Comparison of ENCODE assay signal across 7 cellular contexts in genomic region chr5:147578228-147579024, GRCh38.
DNase-seq lines count a peak whose midpoint lies in the region; ATAC-seq, FAIRE-seq and TF ChIP-seq lines count a peak whose summit lies in the region.

No MANE protein-coding gene starts in this region.

- peak; percentile 37 for ATAC-seq in WTC11
- ATAC-seq in T-helper 17 cell, result no peak

- H3K4me3 ChIP-seq in keratinocyte (ENCODE audit: control insufficient read depth in 2 of 3, extremely low read depth in 1 of 3, insufficient read depth in 2 of 3, low read depth in 1 of 3, low read length in 3 of 3) (no peak overlapping the region), uterus (peak overlapping the region in 1 of 2 donors; percentile 8)

- H3K79me2 ChIP-seq in keratinocyte (ENCODE audit: control insufficient read depth, insufficient read depth, low read length), result no peaks in the 10 kb centered on the region

- peaks cover 32% of the 10 kb centered on the region for H3K36me3 Mint-ChIP-seq in WTC11
- H3K36me3 Mint-ChIP-seq in T-helper 17 cell (ENCODE audit: low read depth), result no peaks in the 10 kb centered on the region

- peak; percentile 41 for FAIRE-seq in keratinocyte (lab: Jason Lieb, UNC)

- H3K27me3 ChIP-seq in keratinocyte (ENCODE audit: control insufficient read depth, extremely low read depth, insufficient read depth, low read length), result no peaks in the 10 kb centered on the region
- no peaks in the 10 kb centered on the region for H3K27me3 ChIP-seq in uterus

- H3K27ac Mint-ChIP-seq in WTC11 (peak overlapping the region; percentile 93), T-helper 17 cell (no peak overlapping the region)

- no peak overlapping the region for H2AFZ ChIP-seq in keratinocyte (ENCODE audit: control insufficient read depth, low read length)

- DNase-seq in GM13977 (ENCODE audit: low spot score), result peak; percentile 9
- peak; percentile 23 for DNase-seq in NCI-H1694 (lab: John Stamatoyannopoulos, UW)
- DNase-seq in WTC11 (ENCODE audit: low spot score), result no peak
- DNase-seq in keratinocyte (ENCODE audit: low read depth, low spot score), result no peak
- DNase-seq in uterus, result no peak
- no peak for DNase-seq in stimulated activated CD4-positive, alpha-beta T cell treated with anti-CD3 and anti-CD28 coated beads, Interleukin-1b, Interleukin-23, amount 100 ng/mL, for 48 hours
- DNase-seq in T-helper 17 cell, result no peak

- H3K27me3 Mint-ChIP-seq in WTC11 (ENCODE audit: low read depth) (no peaks in the 10 kb centered on the region), T-helper 17 cell (peaks cover 14% of the 10 kb centered on the region)

- H3K9ac ChIP-seq in keratinocyte (ENCODE audit: control insufficient read depth, extremely low read depth, insufficient read depth, low read length), result no peak overlapping the region

- no peak overlapping the region for H3K4me2 ChIP-seq in keratinocyte (ENCODE audit: control insufficient read depth, extremely low read depth, insufficient read depth, low read depth, low read length)

- H3K9me3 ChIP-seq in keratinocyte (ENCODE audit: control insufficient read depth, low read depth, low read length) (no peaks in the 10 kb centered on the region), uterus (no peaks in the 10 kb centered on the region), T-helper 17 cell (ENCODE audit: control insufficient read depth, low read length, poor library complexity, severe bottlenecking) (no peaks in the 10 kb centered on the region)

- H3K36me3 ChIP-seq in keratinocyte (ENCODE audit: control insufficient read depth in 2 of 2, extremely low read depth in 1 of 2, insufficient read depth in 2 of 2, low read length in 2 of 2), result no peaks in the 10 kb centered on the region
- H3K36me3 ChIP-seq in uterus, result no peaks in the 10 kb centered on the region

- H3K4me1 ChIP-seq in keratinocyte (ENCODE audit: control insufficient read depth, extremely low read depth, insufficient read depth, low read length) (no peaks in the 10 kb centered on the region), uterus (peaks cover 0 to 8% of the 10 kb centered on the region in 2 donors)

- H3K4me1 Mint-ChIP-seq in WTC11 (peaks cover 55% of the 10 kb centered on the region), T-helper 17 cell (no peaks in the 10 kb centered on the region)

- no peak overlapping the region for H3K27ac ChIP-seq in keratinocyte (ENCODE audit: control insufficient read depth, insufficient read depth, low read length)
- H3K27ac ChIP-seq in uterus, result peak overlapping the region; percentile 69 to 70

- POLR2A ChIA-PET in WTC11 (lab: Charles Lee), result interaction anchor here (0.7 to 1.1 kb wide), 4 partner anchors 19 to 166 kb away, joined by 3 to 5 read pairs (median 3); no protein-coding TSS in a partner anchor

- H3K9me1 ChIP-seq in keratinocyte (ENCODE audit: control insufficient read depth, extremely low read depth, insufficient read depth, low read length), result no peaks in the 10 kb centered on the region

- dilution Hi-C loops in keratinocyte (cut with MboI; ENCODE audit: extremely low pct_ligation_motif_present, low sequenced_read_pairs), result no loop called here

- TF ChIP-seq CTCF in GM13977 (IDR thresholded peaks at IDR 0.05; ENCODE audit: extremely low read depth, insufficient read depth, missing control alignments), result peak; percentile 48
- TF ChIP-seq CTCF in WTC11 (IDR thresholded peaks at IDR 0.05), result peak; percentile 50
- TF ChIP-seq CTCF in keratinocyte (optimal IDR thresholded peaks at IDR 0.05 in 1 of 3, IDR thresholded peaks at IDR 0.05 in 1 of 3, conservative IDR thresholded peaks at IDR 0.05 in 1 of 3; ENCODE audit: extremely low read depth in 1 of 3, insufficient read depth in 2 of 3, low read length in 3 of 3), result peak in 2 of 3 experiments; percentile 44 to 55
- peak; percentile 61 to 80 (median 66) for TF ChIP-seq CTCF in uterus (IDR thresholded peaks at IDR 0.05)

- no peaks in the 10 kb centered on the region for H4K20me1 ChIP-seq in keratinocyte (ENCODE audit: control insufficient read depth, extremely low read depth, insufficient read depth, low read length)

- H3K9me3 Mint-ChIP-seq in WTC11, result peaks cover 22% of the 10 kb centered on the region

- no peak for TF ChIP-seq POLR2A in uterus (IDR thresholded peaks at IDR 0.05)

- in situ Hi-C loops in GM13977 (cut with MboI; ENCODE audit: low pct_unique_long_range_greater_than_20kb, low sequenced_read_pairs, unreplicated experiment), result no loop called here

- peak overlapping the region; percentile 53 for H3K4me3 Mint-ChIP-seq in WTC11
- no peak overlapping the region for H3K4me3 Mint-ChIP-seq in T-helper 17 cell

- intact Hi-C loops in uterus (cut with DNase I; ENCODE audit: low total_unique reads), result no loop called here

- CTCF ChIA-PET in WTC11 (lab: Charles Lee), result interaction anchor here (0.6 to 7.2 kb wide), 51 partner anchors 8 to 389 kb away, joined by 3 to 121 read pairs (median 4); partner anchors contain the start of genes DPYSL3 and STK32A

TF ChIP-seq in WTC11, 78 proteins besides CTCF, POLR2A, EP300 and RAD21 (continues in another document):
- TF ChIP-seq TEAD1 (CRISPR knock-in tag; IDR thresholded peaks at IDR 0.05) (no peak), ATF6 (CRISPR knock-in tag; IDR thresholded peaks at IDR 0.05) (no peak), ZNF425 (CRISPR knock-in tag; conservative IDR thresholded peaks at IDR 0.05) (no peak), ZBTB21 (CRISPR knock-in tag; IDR thresholded peaks at IDR 0.05; ENCODE audit: borderline replicate concordance) (no peak), E2F5 (CRISPR knock-in tag; IDR thresholded peaks at IDR 0.05) (no peak), ZNF121 (CRISPR knock-in tag; IDR thresholded peaks at IDR 0.05) (no peak)
- TF ChIP-seq, protein P1, sequence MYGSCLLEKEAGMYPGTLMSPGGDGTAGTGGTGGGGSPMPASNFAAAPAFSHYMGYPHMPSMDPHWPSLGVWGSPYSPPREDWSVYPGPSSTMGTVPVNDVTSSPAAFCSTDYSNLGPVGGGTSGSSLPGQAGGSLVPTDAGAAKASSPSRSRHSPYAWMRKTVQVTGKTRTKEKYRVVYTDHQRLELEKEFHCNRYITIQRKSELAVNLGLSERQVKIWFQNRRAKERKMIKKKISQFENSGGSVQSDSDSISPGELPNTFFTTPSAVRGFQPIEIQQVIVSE (CRISPR knock-in tag; IDR thresholded peaks at IDR 0.05; ENCODE audit: borderline replicate concordance), result no peak

Comparison
In these comparisons a context has a peak if more than half of its experiments do, and no peak if none do; other contexts are left out.
1. DNase-seq: peak in GM13977 (single experiment) and NCI-H1694 (single experiment); none in WTC11 (single experiment), keratinocyte (single experiment), uterus (0 of 2), stimulated activated CD4-positive, alpha-beta T cell treated with anti-CD3 and anti-CD28 coated beads, Interleukin-1b, Interleukin-23, amount 100 ng/mL, for 48 hours (single experiment) and T-helper 17 cell (0 of 3).
2. Peak in every context shown above with its lines, with median percentiles within 50 percentile points of each other: CTCF ChIP-seq.